ENCODE assay signal across 22 cellular contexts in the genomic region with DNA sequence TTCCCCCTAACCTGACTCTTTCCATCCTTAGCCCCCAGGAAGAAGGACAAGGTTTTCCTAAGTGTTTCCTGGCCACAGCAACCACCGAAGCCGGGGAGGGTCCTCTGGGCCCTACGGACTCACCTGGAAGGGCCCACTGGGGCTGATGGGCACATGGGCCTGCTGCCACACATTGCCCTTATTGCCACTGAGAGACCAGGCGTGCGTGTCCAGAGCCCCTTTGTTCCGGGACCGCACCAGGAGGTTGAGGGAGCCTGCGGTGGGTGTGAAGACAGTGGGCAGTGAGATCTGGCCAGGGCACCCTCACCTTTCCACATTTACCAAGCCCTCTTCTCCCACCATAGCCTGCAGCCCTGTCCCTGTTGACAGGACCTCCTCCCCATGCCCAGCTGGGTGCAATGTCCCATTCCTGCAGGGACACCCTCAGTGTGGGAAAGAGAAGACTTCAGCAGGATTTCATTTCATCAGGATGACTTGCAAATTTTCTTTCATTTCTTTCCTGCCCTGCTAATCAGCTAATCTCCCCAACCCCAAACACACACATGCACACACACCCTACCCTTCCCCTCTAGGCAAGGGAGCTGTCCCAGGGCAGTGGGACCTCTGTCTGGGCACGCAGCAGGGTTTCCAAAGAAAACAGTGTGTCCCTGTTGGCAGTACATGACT. TPM values are rescaled to one million over a fixed set of nuclear protein-coding genes. Genes with fewer than 3 reads are reported as not detected.
DNase-seq lines count a peak whose midpoint lies in the region; ATAC-seq and TF ChIP-seq lines count a peak whose summit lies in the region.
"Had no signal": no experiment of that assay in that cellular context is flagged by ENCODE, and none has a peak within 500 bp of the region (broad histone marks: within the 10 kb centered on the region; RNA-seq: fewer than 3 reads in every experiment).

No MANE protein-coding gene starts in this region.

- H3K9ac ChIP-seq in SK-N-SH = no peak overlapping the region

- H3K4me3 ChIP-seq in SK-N-SH (ENCODE audit: low read depth in 2 of 2, low read length in 1 of 2) = no peak overlapping the region
- no peak overlapping the region for H3K4me3 ChIP-seq in fibroblast of pulmonary artery (replicated peaks; ENCODE audit: low read depth, low read length)
- H3K4me3 ChIP-seq in suprapubic skin = no peak overlapping the region
- H3K4me3 ChIP-seq: hepatocyte, tibial nerve had no signal

- no peak overlapping the region for H3K4me3 Mint-ChIP-seq in activated CD4-positive, alpha-beta T cell treated with anti-CD3 and anti-CD28 coated beads for 36 hours
- H3K4me3 Mint-ChIP-seq: B cell had no signal

- H3K9me3 Mint-ChIP-seq in activated CD4-positive, alpha-beta T cell treated with anti-CD3 and anti-CD28 coated beads for 36 hours (ENCODE audit: low read depth) = no peaks in the 10 kb centered on the region

- no peak for TF ChIP-seq CTCF in SK-N-SH (IDR thresholded peaks at IDR 0.05)
- TF ChIP-seq CTCF in fibroblast of pulmonary artery (IDR thresholded peaks at IDR 0.05; ENCODE audit: low read length, missing control alignments) = no peak
- TF ChIP-seq CTCF in suprapubic skin (IDR thresholded peaks at IDR 0.05) = no peak

- no peaks in the 10 kb centered on the region for H3K27me3 ChIP-seq in SK-N-SH (ENCODE audit: insufficient read depth)
- no peaks in the 10 kb centered on the region for H3K27me3 ChIP-seq in suprapubic skin
- H3K27me3 ChIP-seq: hepatocyte, tibial nerve had no signal

- H3K79me2 ChIP-seq in SK-N-SH (ENCODE audit: insufficient read depth) = no peaks in the 10 kb centered on the region
- H3K79me2 ChIP-seq: hepatocyte had no signal

- H3K36me3 ChIP-seq in SK-N-SH (replicated peaks in 1 of 2; ENCODE audit: control insufficient read depth in 1 of 2, insufficient read depth in 2 of 2, low read length in 1 of 2) (no peaks in the 10 kb centered on the region), suprapubic skin (no peaks in the 10 kb centered on the region)

- peaks cover 0 to 21% of the 10 kb centered on the region in 2 experiments; a peak in 2 of 4 replicates for H3K4me1 ChIP-seq in SK-N-SH (ENCODE audit: control insufficient read depth in 1 of 2, insufficient read depth in 2 of 2, low read depth in 1 of 2, low read length in 1 of 2)
- peaks cover 6% of the 10 kb centered on the region for H3K4me1 ChIP-seq in suprapubic skin
- H3K4me1 ChIP-seq: tibial nerve had no signal

- no peak overlapping the region for H3K27ac ChIP-seq in SK-N-SH (ENCODE audit: low read depth in 2 of 2, low read length in 1 of 2)
- H3K27ac ChIP-seq in suprapubic skin = peak overlapping the region; percentile 2
- H3K27ac ChIP-seq: 22Rv1, hepatocyte, HL-60, tibial nerve had no signal

- H3K4me1 Mint-ChIP-seq in activated CD4-positive, alpha-beta T cell treated with anti-CD3 and anti-CD28 coated beads for 36 hours = peaks cover 11% of the 10 kb centered on the region
- H3K4me1 Mint-ChIP-seq: B cell had no signal

- POLR2A ChIA-PET in SK-N-SH (lab: Yijun Ruan, JAX) = no interaction called here
- POLR2A ChIA-PET in activated CD4-positive, alpha-beta T cell treated with anti-CD3 and anti-CD28 coated beads for 36 hours (lab: Charles Lee) = no interaction called here

- H3F3A ChIP-seq in SK-N-SH (replicated peaks; ENCODE audit: insufficient read depth) = no peaks in the 10 kb centered on the region

- no peaks in the 10 kb centered on the region for H3K36me3 Mint-ChIP-seq in activated CD4-positive, alpha-beta T cell treated with anti-CD3 and anti-CD28 coated beads for 36 hours (ENCODE audit: low read depth)

- 0 out of 2 replicates have a peak overlapping the region, but pooled peaks have one; percentile 24 for H3K4me2 ChIP-seq in SK-N-SH
- H3K4me2 ChIP-seq: hepatocyte had no signal

- H3K9me3 ChIP-seq in SK-N-SH (no peaks in the 10 kb centered on the region), suprapubic skin (no peaks in the 10 kb centered on the region)
- H3K9me3 ChIP-seq: tibial nerve had no signal

- H3K9me2 ChIP-seq in SK-N-SH = no peaks in the 10 kb centered on the region

- ATAC-seq in SK-N-SH treated with all-trans-retinoic acid at 6 μM for 48 hours = no peak
- no peak for ATAC-seq in HG02970 (IDR thresholded peaks at IDR 0.05; ENCODE audit: low FRiP score, unreplicated experiment)
- no peak for ATAC-seq in activated CD4-positive, alpha-beta T cell treated with anti-CD3 and anti-CD28 coated beads for 36 hours
- ATAC-seq: HCT116; stimulated activated naive CD8-positive, alpha-beta T cell treated with anti-CD3 and anti-CD28 coated beads, Interleukin-15, Interleukin-2, amounts not matched to agents 100 U/mL and 50 U/mL, for 24 hours had no signal

- H2AFZ ChIP-seq in SK-N-SH (ENCODE audit: low read depth) = no peak overlapping the region
- H2AFZ ChIP-seq: hepatocyte had no signal

- CTCF ChIA-PET in SK-N-SH (lab: Yijun Ruan, JAX) = interaction anchor here (1.1 to 3.2 kb wide), 3 partner anchors 15 to 94 kb away, joined by 3 to 13 read pairs (median 3); no protein-coding TSS in a partner anchor
- CTCF ChIA-PET in activated CD4-positive, alpha-beta T cell treated with anti-CD3 and anti-CD28 coated beads for 36 hours (lab: Charles Lee) = no interaction called here

- 90% methylated on average over 4 of the region's 9 CpGs for WGBS in SK-N-SH (ENCODE audit: low lambda C conversion rate)
- 64% methylated on average over 9 of the region's 9 CpGs for WGBS in suprapubic skin

- H3K27me3 Mint-ChIP-seq in activated CD4-positive, alpha-beta T cell treated with anti-CD3 and anti-CD28 coated beads for 36 hours = no peaks in the 10 kb centered on the region

- no peak for TF ChIP-seq RAD21 in SK-N-SH (IDR thresholded peaks at IDR 0.05; ENCODE audit: low read length)

- no peaks in the 10 kb centered on the region for H4K20me1 ChIP-seq in SK-N-SH (ENCODE audit: insufficient read depth)

- DNase-seq in SK-N-SH (no peak), amniotic epithelial cell (ENCODE audit: low read depth) (peak; percentile 41), fibroblast of pulmonary artery (ENCODE audit: low read depth) (peak; percentile 41), suprapubic skin (ENCODE audit: low spot score in 2 of 2) (no peak), NCI-H748 treated with DMSO at 0.1 percent for 48 hours (lab: John Stamatoyannopoulos, UW) (no peak)
- no peak for DNase-seq in activated CD4-positive, alpha-beta T cell treated with anti-CD3 and anti-CD28 coated beads for 36 hours
- DNase-seq: activated CD4-positive, alpha-beta T cell treated with anti-CD3 and anti-CD28 coated beads, Interleukin-2, amount 50 U/mL, for 1 hour; cerebellar nuclear complex; DMS79 treated with DMSO at 0.1 percent for 48 hours; NCI-H1417; NCI-H524; stimulated activated CD4-positive, alpha-beta T cell treated with anti-CD3 and anti-CD28 coated beads, Interleukin-4, amount 100 ng/mL, for 1 hour; stimulated activated naive CD8-positive, alpha-beta T cell treated with anti-CD3 and anti-CD28 coated beads, Interleukin-15, Interleukin-2, amounts not matched to agents 100 U/mL and 50 U/mL, for 24 hours had no signal

- TF ChIP-seq EP300 in SK-N-SH (IDR thresholded peaks at IDR 0.05; ENCODE audit: borderline replicate concordance in 1 of 2, low read depth in 1 of 2, low read length in 1 of 2) (no peak), suprapubic skin (IDR thresholded peaks at IDR 0.05) (no peak)

- H3K27ac Mint-ChIP-seq in activated CD4-positive, alpha-beta T cell treated with anti-CD3 and anti-CD28 coated beads for 36 hours = no peak overlapping the region
- H3K27ac Mint-ChIP-seq: B cell had no signal

- TF ChIP-seq POLR2A in suprapubic skin (IDR thresholded peaks at IDR 0.05) = no peak

- intact Hi-C loops in activated CD4-positive, alpha-beta T cell treated with anti-CD3 and anti-CD28 coated beads for 36 hours (cut with DNase I, micrococcal nuclease) = no loop called here

TF ChIP-seq in SK-N-SH, 30 proteins besides CTCF, POLR2A, EP300 and RAD21:
- TF ChIP-seq, protein P1, sequence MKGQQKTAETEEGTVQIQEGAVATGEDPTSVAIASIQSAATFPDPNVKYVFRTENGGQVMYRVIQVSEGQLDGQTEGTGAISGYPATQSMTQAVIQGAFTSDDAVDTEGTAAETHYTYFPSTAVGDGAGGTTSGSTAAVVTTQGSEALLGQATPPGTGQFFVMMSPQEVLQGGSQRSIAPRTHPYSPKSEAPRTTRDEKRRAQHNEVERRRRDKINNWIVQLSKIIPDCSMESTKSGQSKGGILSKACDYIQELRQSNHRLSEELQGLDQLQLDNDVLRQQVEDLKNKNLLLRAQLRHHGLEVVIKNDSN (IDR thresholded peaks at IDR 0.05; ENCODE audit: borderline replicate concordance, low read depth) = no peak
- TF ChIP-seq MEF2A (IDR thresholded peaks at IDR 0.05; ENCODE audit: borderline replicate concordance, low read depth) = no peak

TF ChIP-seq in SK-N-SH treated with all-trans-retinoic acid at 6 μM for 48 hours, 23 proteins besides CTCF, POLR2A, EP300 and RAD21 (continues in another document):
- no peak for TF ChIP-seq OSR1 (CRISPR knock-in tag; IDR thresholded peaks at IDR 0.05)
- TF ChIP-seq, protein P2, sequence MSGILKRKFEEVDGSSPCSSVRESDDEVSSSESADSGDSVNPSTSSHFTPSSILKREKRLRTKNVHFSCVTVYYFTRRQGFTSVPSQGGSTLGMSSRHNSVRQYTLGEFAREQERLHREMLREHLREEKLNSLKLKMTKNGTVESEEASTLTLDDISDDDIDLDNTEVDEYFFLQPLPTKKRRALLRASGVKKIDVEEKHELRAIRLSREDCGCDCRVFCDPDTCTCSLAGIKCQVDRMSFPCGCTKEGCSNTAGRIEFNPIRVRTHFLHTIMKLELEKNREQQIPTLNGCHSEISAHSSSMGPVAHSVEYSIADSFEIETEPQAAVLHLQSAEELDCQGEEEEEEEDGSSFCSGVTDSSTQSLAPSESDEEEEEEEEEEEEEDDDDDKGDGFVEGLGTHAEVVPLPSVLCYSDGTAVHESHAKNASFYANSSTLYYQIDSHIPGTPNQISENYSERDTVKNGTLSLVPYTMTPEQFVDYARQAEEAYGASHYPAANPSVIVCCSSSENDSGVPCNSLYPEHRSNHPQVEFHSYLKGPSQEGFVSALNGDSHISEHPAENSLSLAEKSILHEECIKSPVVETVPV (CRISPR knock-in tag; IDR thresholded peaks at IDR 0.05) = no peak
- TF ChIP-seq ZNF8 (CRISPR knock-in tag; IDR thresholded peaks at IDR 0.05) = no peak
- no peak for TF ChIP-seq ZNF565 (CRISPR knock-in tag; conservative IDR thresholded peaks at IDR 0.05; ENCODE audit: low read depth)

RNA-seq across cellular contexts. Expression of gene MDGA1, which starts 59.1 kb away (rescaled TPM):
- 4.4 and 5.1 TPM in 2 replicates for polyA plus RNA-seq in SK-N-SH (2012; rRNA removed)
- polyA plus RNA-seq in SK-N-SH (2012; cell fraction: cytosol; rRNA removed) = 1.5 and 2.0 TPM in 2 replicates
- 9.9 and 16.9 TPM in 2 replicates for polyA plus RNA-seq in SK-N-SH (2012; cell fraction: nucleus; rRNA removed)
- total RNA-seq in suprapubic skin = 10 to 100 TPM in 3 of 4 donors, 1 to 10 TPM in 1; 5.5 to 77.2 (median 26.8) TPM
- under 1 TPM; 0.02 to 0.14 TPM for total RNA-seq in activated CD4-positive, alpha-beta T cell treated with anti-CD3 and anti-CD28 coated beads for 36 hours
- total RNA-seq: MCF 10A had no signal

Comparison
In these comparisons a context has a peak if more than half of its experiments do, and no peak if none do; other contexts are left out.
1. DNase-seq: peak in amniotic epithelial cell (single experiment) and fibroblast of pulmonary artery (single experiment); none in SK-N-SH (single experiment), suprapubic skin (0 of 2), NCI-H748 treated with DMSO at 0.1 percent for 48 hours (single experiment) and activated CD4-positive, alpha-beta T cell treated with anti-CD3 and anti-CD28 coated beads for 36 hours (single experiment).
2. RNA of gene MDGA1, which starts 59.1 kb away (total RNA-seq): 5.5 to 77.2 TPM in suprapubic skin; 0.02 to 0.14 TPM in activated CD4-positive, alpha-beta T cell treated with anti-CD3 and anti-CD28 coated beads for 36 hours; every median in the first group is over 4 times any median in the second.